ENCODE assay signal across 12 cellular contexts in the genomic region with DNA sequence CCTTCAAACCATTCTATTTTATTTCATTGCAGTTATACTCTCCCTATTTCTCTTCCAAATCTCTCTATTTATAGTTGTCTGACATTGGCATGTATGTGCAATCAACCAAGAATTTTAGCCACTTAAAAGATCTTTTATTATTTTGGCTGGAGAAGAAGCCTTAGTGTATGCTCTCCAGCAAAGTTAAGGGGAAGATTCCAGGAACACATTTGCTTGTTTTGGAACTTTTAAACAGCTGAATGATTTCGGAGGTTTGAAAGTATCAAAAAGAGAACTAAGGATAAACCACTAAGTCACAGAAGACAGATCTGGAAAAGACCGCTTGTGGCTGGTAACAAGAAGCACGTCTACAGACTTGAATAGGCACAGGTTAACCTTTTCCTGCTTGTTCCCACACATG.
A peak's percentile ranks its signal among the peaks of the same experiment; 100 is the strongest.
DNase-seq lines count a peak whose midpoint lies in the region; ATAC-seq and TF ChIP-seq lines count a peak whose summit lies in the region.
"Had no signal": no experiment of that assay in that cellular context is flagged by ENCODE, and none has a peak within 500 bp of the region (broad histone marks: within the 10 kb centered on the region; RNA-seq: fewer than 3 reads in every experiment).

No MANE protein-coding gene starts in this region.

- DNase-seq in ELR (ENCODE audit: low read depth) (peak; percentile 3), ascending aorta (ENCODE audit: low spot score in 2 of 2) (no peak), left ventricle myocardium inferior (no peak), UCSD-AML1 (lab: John Stamatoyannopoulos, UW; ENCODE audit: unreplicated experiment) (no peak)
- DNase-seq in activated naive CD4-positive, alpha-beta T cell (lab: John Stamatoyannopoulos, UW) = no peak
- DNase-seq in stimulated activated naive CD8-positive, alpha-beta T cell treated with anti-CD3 and anti-CD28 coated beads, Interleukin-15, amount 100 ng/mL, for 72 hours = no peak
- DNase-seq: anterior cingulate cortex, foreskin keratinocyte, upper lobe of left lung, WERI-Rb-1 had no signal

- peaks cover 27% of the 10 kb centered on the region for H3K4me1 Mint-ChIP-seq in stimulated activated naive CD8-positive, alpha-beta T cell treated with anti-CD3 and anti-CD28 coated beads, Interleukin-15, amount 100 ng/mL, for 72 hours

- intact Hi-C loops in ascending aorta (cut with DNase I) = loop anchor here (5.0 kb wide), 2 partner anchors 380 to 800 kb away; partner anchors contain the start of gene MTERF1
- intact Hi-C loops in left ventricle myocardium inferior (cut with micrococcal nuclease) = loop anchor here (10.0 kb wide), 3 partner anchors 183 to 703 kb away; partner anchors contain the start of gene FZD1

- no peak for TF ChIP-seq CTCF in ascending aorta (IDR thresholded peaks at IDR 0.05)
- TF ChIP-seq CTCF in left ventricle myocardium inferior (IDR thresholded peaks at IDR 0.05; ENCODE audit: borderline replicate concordance) = no peak

- no peaks in the 10 kb centered on the region for H3K9me3 Mint-ChIP-seq in stimulated activated naive CD8-positive, alpha-beta T cell treated with anti-CD3 and anti-CD28 coated beads, Interleukin-15, amount 100 ng/mL, for 72 hours

- H3K27me3 Mint-ChIP-seq in stimulated activated naive CD8-positive, alpha-beta T cell treated with anti-CD3 and anti-CD28 coated beads, Interleukin-15, amount 100 ng/mL, for 72 hours = no peaks in the 10 kb centered on the region

- H3K4me3 Mint-ChIP-seq in stimulated activated naive CD8-positive, alpha-beta T cell treated with anti-CD3 and anti-CD28 coated beads, Interleukin-15, amount 100 ng/mL, for 72 hours = no peak overlapping the region

- no peak overlapping the region for H3K27ac Mint-ChIP-seq in stimulated activated naive CD8-positive, alpha-beta T cell treated with anti-CD3 and anti-CD28 coated beads, Interleukin-15, amount 100 ng/mL, for 72 hours

- H3K36me3 ChIP-seq in ascending aorta (no peaks in the 10 kb centered on the region), left ventricle myocardium inferior (no peaks in the 10 kb centered on the region), skeletal muscle tissue (ENCODE audit: control insufficient read depth in 3 of 3, insufficient read depth in 3 of 3, low read length in 3 of 3) (no peaks in the 10 kb centered on the region)
- H3K36me3 ChIP-seq: upper lobe of left lung, WERI-Rb-1 had no signal

- H3K9ac ChIP-seq in skeletal muscle tissue (ENCODE audit: low read depth in 1 of 3, low read length in 3 of 3) = peak overlapping the region in 2 of 3 donors; percentile 10 to 30

- H3K4me3 ChIP-seq in ascending aorta = peak overlapping the region in 1 of 2 donors; percentile 37
- no peak overlapping the region for H3K4me3 ChIP-seq in left ventricle myocardium inferior
- H3K4me3 ChIP-seq in skeletal muscle tissue (ENCODE audit: low read length in 3 of 3) = no peak overlapping the region
- H3K4me3 ChIP-seq: upper lobe of left lung had no signal

- no peak for ATAC-seq in GM19351 (IDR thresholded peaks at IDR 0.05; ENCODE audit: unreplicated experiment)
- no peak for ATAC-seq in stimulated activated naive CD8-positive, alpha-beta T cell treated with anti-CD3 and anti-CD28 coated beads, Interleukin-15, amount 100 ng/mL, for 72 hours
- ATAC-seq: foreskin keratinocyte had no signal

- H3K27me3 ChIP-seq in ascending aorta (no peaks in the 10 kb centered on the region), left ventricle myocardium inferior (ENCODE audit: low read depth) (no peaks in the 10 kb centered on the region), skeletal muscle tissue (ENCODE audit: control insufficient read depth in 3 of 3, insufficient read depth in 3 of 3, low read length in 3 of 3) (no peaks in the 10 kb centered on the region)
- H3K27me3 ChIP-seq: foreskin keratinocyte, upper lobe of left lung had no signal

- H3K9me3 ChIP-seq in ascending aorta = no peaks in the 10 kb centered on the region
- H3K9me3 ChIP-seq in left ventricle myocardium inferior (replicated peaks) = no peaks in the 10 kb centered on the region
- no peaks in the 10 kb centered on the region for H3K9me3 ChIP-seq in skeletal muscle tissue (ENCODE audit: control insufficient read depth in 3 of 3, low read length in 3 of 3)
- H3K9me3 ChIP-seq: upper lobe of left lung had no signal

- H3K4me1 ChIP-seq in ascending aorta (peaks cover 4 to 31% of the 10 kb centered on the region in 2 donors), left ventricle myocardium inferior (peaks cover 46% of the 10 kb centered on the region), skeletal muscle tissue (ENCODE audit: control insufficient read depth in 3 of 3, insufficient read depth in 3 of 3, low read length in 3 of 3) (peaks cover 2 to 6% (median 3%) of the 10 kb centered on the region in 3 donors)
- H3K4me1 ChIP-seq: foreskin keratinocyte had no signal

- H3K27ac ChIP-seq in ascending aorta (peak overlapping the region; percentile 18 to 59), left ventricle myocardium inferior (replicated peaks) (peak overlapping the region; percentile 48), skeletal muscle tissue (ENCODE audit: low read depth, low read length) (no peak overlapping the region)
- H3K27ac ChIP-seq: foreskin keratinocyte, upper lobe of left lung, WERI-Rb-1 had no signal
